ENCODE assay signal across 1 cellular context in the genomic region with DNA sequence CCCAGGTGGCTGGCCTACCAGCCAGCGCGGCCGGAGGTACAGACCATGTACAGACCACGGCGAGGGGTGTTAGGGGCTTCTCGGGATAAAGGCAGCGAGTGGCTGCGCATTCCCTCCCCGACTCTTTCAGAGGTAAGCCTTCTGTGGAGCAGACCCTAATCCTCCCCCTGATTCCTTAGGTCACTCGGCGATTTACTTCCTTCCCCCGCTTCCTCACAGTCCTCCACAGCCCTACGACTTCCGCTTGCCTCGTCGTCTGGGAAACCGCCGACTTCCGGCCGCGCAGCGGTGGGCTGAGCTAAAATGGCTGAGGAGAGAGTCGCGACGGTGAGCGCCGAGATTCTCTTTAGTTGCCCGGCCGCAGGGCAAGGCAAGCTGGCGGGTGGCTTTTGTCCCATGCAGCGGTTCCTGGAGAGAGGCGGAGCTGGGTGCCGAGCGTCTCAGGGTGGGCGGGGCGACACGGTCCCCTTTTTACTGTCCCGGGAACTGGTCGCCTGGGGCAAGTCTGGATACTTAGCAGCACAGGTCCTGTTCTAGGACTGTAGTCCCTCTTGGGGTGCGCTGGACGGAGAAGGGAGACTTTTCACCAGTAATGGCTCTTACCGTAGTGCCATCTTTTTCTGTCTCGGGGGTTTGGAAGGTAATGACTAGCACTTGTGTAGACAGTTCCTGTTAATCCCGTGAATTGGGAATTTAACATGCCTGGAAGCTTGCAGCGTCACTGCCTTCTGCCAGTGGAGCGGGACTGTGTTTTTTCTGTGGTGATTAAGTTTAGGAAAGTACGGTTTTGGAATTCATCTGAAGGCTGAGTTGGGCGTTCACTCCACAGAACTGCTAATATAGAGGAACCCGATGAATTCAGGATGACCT.
TF ChIP-seq lines count a peak whose summit lies in the region.

A gene with protein sequence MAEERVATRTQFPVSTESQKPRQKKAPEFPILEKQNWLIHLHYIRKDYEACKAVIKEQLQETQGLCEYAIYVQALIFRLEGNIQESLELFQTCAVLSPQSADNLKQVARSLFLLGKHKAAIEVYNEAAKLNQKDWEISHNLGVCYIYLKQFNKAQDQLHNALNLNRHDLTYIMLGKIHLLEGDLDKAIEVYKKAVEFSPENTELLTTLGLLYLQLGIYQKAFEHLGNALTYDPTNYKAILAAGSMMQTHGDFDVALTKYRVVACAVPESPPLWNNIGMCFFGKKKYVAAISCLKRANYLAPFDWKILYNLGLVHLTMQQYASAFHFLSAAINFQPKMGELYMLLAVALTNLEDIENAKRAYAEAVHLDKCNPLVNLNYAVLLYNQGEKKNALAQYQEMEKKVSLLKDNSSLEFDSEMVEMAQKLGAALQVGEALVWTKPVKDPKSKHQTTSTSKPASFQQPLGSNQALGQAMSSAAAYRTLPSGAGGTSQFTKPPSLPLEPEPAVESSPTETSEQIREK (plus strand): TSS at position 283 of the 870 bp plus-strand sequence. CDS start 21 bp downstream, at position 304.
A gene with protein sequence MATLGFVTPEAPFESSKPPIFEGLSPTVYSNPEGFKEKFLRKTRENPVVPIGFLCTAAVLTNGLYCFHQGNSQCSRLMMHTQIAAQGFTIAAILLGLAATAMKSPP (minus strand): TSS at position 258 of the 870 bp plus-strand sequence. CDS start 9,808 bp downstream, outside the sequence.

TF ChIP-seq in WTC11, 78 proteins besides CTCF, POLR2A, EP300 and RAD21 (continued from another document):
- TF ChIP-seq, protein P1, sequence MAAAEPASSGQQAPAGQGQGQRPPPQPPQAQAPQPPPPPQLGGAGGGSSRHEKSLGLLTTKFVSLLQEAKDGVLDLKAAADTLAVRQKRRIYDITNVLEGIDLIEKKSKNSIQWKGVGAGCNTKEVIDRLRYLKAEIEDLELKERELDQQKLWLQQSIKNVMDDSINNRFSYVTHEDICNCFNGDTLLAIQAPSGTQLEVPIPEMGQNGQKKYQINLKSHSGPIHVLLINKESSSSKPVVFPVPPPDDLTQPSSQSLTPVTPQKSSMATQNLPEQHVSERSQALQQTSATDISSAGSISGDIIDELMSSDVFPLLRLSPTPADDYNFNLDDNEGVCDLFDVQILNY (CRISPR knock-in tag; IDR thresholded peaks at IDR 0.05): peak; percentile 80; the same call in 1 of the 2 replicates
- TF ChIP-seq SMAD4 (CRISPR knock-in tag; IDR thresholded peaks at IDR 0.05) (no peak; the same call in 1 of the 2 replicates), ETV6 (CRISPR knock-in tag; IDR thresholded peaks at IDR 0.05) (peak; percentile 97), CREM (CRISPR knock-in tag; IDR thresholded peaks at IDR 0.05) (peak; percentile 62; the same call in 1 of the 2 replicates), JAZF1 (CRISPR knock-in tag; IDR thresholded peaks at IDR 0.05) (no peak), FOXK1 (CRISPR knock-in tag; IDR thresholded peaks at IDR 0.05) (peak; percentile 59)
- TF ChIP-seq, protein P2, sequence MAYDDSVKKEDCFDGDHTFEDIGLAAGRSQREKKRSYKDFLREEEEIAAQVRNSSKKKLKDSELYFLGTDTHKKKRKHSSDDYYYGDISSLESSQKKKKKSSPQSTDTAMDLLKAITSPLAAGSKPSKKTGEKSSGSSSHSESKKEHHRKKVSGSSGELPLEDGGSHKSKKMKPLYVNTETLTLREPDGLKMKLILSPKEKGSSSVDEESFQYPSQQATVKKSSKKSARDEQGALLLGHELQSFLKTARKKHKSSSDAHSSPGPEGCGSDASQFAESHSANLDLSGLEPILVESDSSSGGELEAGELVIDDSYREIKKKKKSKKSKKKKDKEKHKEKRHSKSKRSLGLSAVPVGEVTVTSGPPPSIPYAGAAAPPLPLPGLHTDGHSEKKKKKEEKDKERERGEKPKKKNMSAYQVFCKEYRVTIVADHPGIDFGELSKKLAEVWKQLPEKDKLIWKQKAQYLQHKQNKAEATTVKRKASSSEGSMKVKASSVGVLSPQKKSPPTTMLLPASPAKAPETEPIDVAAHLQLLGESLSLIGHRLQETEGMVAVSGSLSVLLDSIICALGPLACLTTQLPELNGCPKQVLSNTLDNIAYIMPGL (CRISPR knock-in tag; IDR thresholded peaks at IDR 0.05): peak; percentile 71
- TF ChIP-seq, protein P3, sequence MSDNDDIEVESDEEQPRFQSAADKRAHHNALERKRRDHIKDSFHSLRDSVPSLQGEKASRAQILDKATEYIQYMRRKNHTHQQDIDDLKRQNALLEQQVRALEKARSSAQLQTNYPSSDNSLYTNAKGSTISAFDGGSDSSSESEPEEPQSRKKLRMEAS (CRISPR knock-in tag; IDR thresholded peaks at IDR 0.05): peak; percentile 58
